In genomic region chr17:27498615-27499316, GRCh38 we compare ENCODE assay signal across 17 cellular contexts. TPM values are rescaled to one million over a fixed set of nuclear protein-coding genes. Genes with fewer than 3 reads are reported as not detected.
A peak's percentile ranks its signal among the peaks of the same experiment; 100 is the strongest.
DNase-seq lines count a peak whose midpoint lies in the region; ATAC-seq and TF ChIP-seq lines count a peak whose summit lies in the region.
"Had no signal": no experiment of that assay in that cellular context is flagged by ENCODE, and none has a peak within 500 bp of the region (broad histone marks: within the 10 kb centered on the region; RNA-seq: fewer than 3 reads in every experiment).

No MANE protein-coding gene starts in this region.

- H3K9me3 ChIP-seq in body of pancreas = no peaks in the 10 kb centered on the region
- H3K9me3 ChIP-seq in thyroid gland = no peaks in the 10 kb centered on the region
- H3K9me3 ChIP-seq: BE2C had no signal

- H3K4me1 ChIP-seq in body of pancreas (peaks cover 86% of the 10 kb centered on the region), thyroid gland (peaks cover 73 to 92% of the 10 kb centered on the region in 2 donors)
- H3K4me1 ChIP-seq: BE2C had no signal

- intact Hi-C loops in body of pancreas (cut with DNase I) = no loop called here
- intact Hi-C loops in posterior vena cava (cut with DNase I) = loop anchor here in 1 of 2 donors (10.0 kb wide), 1 partner anchor 56 kb away; no protein-coding TSS in a partner anchor
- intact Hi-C loops in thyroid gland (cut with DNase I) = no loop called here

- ATAC-seq in body of pancreas (no peak), HG03460 (IDR thresholded peaks at IDR 0.05; ENCODE audit: unreplicated experiment) (no peak)
- ATAC-seq: CD8-positive, alpha-beta T cell; K562; Panc1 had no signal

- H3K36me3 ChIP-seq in body of pancreas (replicated peaks in 1 of 2; ENCODE audit: insufficient read depth in 1 of 2, low read depth in 2 of 2) = no peaks in the 10 kb centered on the region
- H3K36me3 ChIP-seq in thyroid gland = no peaks in the 10 kb centered on the region
- H3K36me3 ChIP-seq: BE2C had no signal

- TF ChIP-seq POLR2A in body of pancreas (IDR thresholded peaks at IDR 0.05) = no peak
- no peak for TF ChIP-seq POLR2A in thyroid gland (IDR thresholded peaks at IDR 0.05)

- no peak for DNase-seq in body of pancreas
- DNase-seq in kidney tubule cell (ENCODE audit: low spot score) = peak; percentile 39
- peak; percentile 16 for DNase-seq in posterior vena cava (ENCODE audit: low spot score)
- DNase-seq in thyroid gland = peak; percentile 59 to 66
- DNase-seq in LoVo (ENCODE audit: low spot score) = no peak
- DNase-seq in Ammon's horn (ENCODE audit: low spot score) = no peak
- no peak for DNase-seq in amygdala (lab: John Stamatoyannopoulos, UW)
- DNase-seq: BE2C; CD8-positive, alpha-beta T cell; HFFc6; NCI-H1092; NCI-H187; SHP77 had no signal

- H3K27me3 ChIP-seq in body of pancreas (no peaks in the 10 kb centered on the region), thyroid gland (no peaks in the 10 kb centered on the region)
- H3K27me3 ChIP-seq: BE2C had no signal

- 61 to 73% methylated on average over 8 of the region's 8 CpGs for WGBS in body of pancreas, 2 donors
- 69 to 79% methylated on average over 8 of the region's 8 CpGs for WGBS in thyroid gland, 2 donors

- no peak for TF ChIP-seq CTCF in body of pancreas (IDR thresholded peaks at IDR 0.05)
- no peak for TF ChIP-seq CTCF in thyroid gland (IDR thresholded peaks at IDR 0.05)

- H3K4me3 ChIP-seq in body of pancreas = no peak overlapping the region
- no peak overlapping the region for H3K4me3 ChIP-seq in thyroid gland (replicated peaks in 1 of 3)
- H3K4me3 ChIP-seq: K562 had no signal

- H3K27ac ChIP-seq in body of pancreas (peak overlapping the region in 3 of 4 donors; percentile 54 to 99 (median 94)), thyroid gland (peak overlapping the region; percentile 98 to 100 (median 99))
- H3K27ac ChIP-seq: HL-60 had no signal

RNA-seq across cellular contexts. Expression of gene KSR1, which starts 42.5 kb away (rescaled TPM):
- total RNA-seq in body of pancreas (100 to 1,000 TPM in 1 of 2 donors, 10 to 100 TPM in 1; 99.9 to 142 TPM), posterior vena cava (10 to 100 TPM; 30.3 to 35.5 TPM), thyroid gland (10 to 100 TPM; 35.9 to 75.5 (median 67.7) TPM)

Comparison
In these comparisons a context has a peak if more than half of its experiments do, and no peak if none do; other contexts are left out.
1. DNase-seq: peak in kidney tubule cell (single experiment), posterior vena cava (single experiment) and thyroid gland (2 of 2); none in body of pancreas (0 of 4), LoVo (single experiment), Ammon's horn (single experiment) and amygdala (0 of 56).